Comparison of ENCODE assay signal across 12 cellular contexts in the genomic region with DNA sequence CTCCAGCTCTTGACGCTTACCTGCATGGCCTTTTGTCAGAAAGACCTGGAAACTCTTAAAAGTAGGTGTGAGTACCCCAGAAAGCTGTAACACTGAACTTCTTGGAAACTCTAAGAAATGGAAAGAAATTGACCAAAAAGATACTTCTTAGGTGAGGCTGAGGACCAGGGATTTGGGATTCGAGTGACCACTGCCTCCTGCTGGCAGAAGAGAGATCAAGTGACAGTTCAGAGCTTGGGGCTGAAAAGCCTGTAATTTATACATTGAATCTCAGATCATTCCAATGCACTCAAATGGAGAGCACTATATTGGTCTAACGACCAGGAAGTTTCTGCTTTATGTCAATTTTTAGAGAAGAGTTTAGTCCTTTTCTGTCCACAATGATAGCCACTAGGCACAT.
A peak's percentile ranks its signal among the peaks of the same experiment; 100 is the strongest.
DNase-seq lines count a peak whose midpoint lies in the region; ATAC-seq and TF ChIP-seq lines count a peak whose summit lies in the region.
"Had no signal": no experiment of that assay in that cellular context is flagged by ENCODE, and none has a peak within 500 bp of the region (broad histone marks: within the 10 kb centered on the region; RNA-seq: fewer than 3 reads in every experiment).

No MANE protein-coding gene starts in this region.

- ATAC-seq in HG03175 (IDR thresholded peaks at IDR 0.05; ENCODE audit: unreplicated experiment) (no peak), GM18517 (IDR thresholded peaks at IDR 0.05; ENCODE audit: unreplicated experiment) (no peak), GM21786 (IDR thresholded peaks at IDR 0.05; ENCODE audit: unreplicated experiment) (no peak)
- ATAC-seq: body of pancreas, left cardiac atrium had no signal

- H3K9me3 ChIP-seq in iPS DF 6.9 (ENCODE audit: control insufficient read depth, insufficient read depth, low read length): no peaks in the 10 kb centered on the region
- H3K9me3 ChIP-seq: body of pancreas had no signal

- H3K27me3 ChIP-seq in iPS DF 6.9 (ENCODE audit: control insufficient read depth, insufficient read depth, low read length): no peaks in the 10 kb centered on the region
- H3K27me3 ChIP-seq: body of pancreas had no signal

- WGBS in iPS DF 6.9 (ENCODE audit: insufficient coverage, insufficient read length): no CpG with 5 or more reads among the region's 3 CpGs
- WGBS in lower leg skin, 2 donors: 65 to 66% methylated on average over 3 of the region's 3 CpGs

- no peaks in the 10 kb centered on the region for H3K36me3 ChIP-seq in iPS DF 6.9 (ENCODE audit: control insufficient read depth, insufficient read depth, low read length)

- H3K4me3 ChIP-seq in iPS DF 6.9 (ENCODE audit: low read length) (no peak overlapping the region), lower leg skin (ENCODE audit: low read depth, poor library complexity, severe bottlenecking) (no peak overlapping the region)
- H3K4me3 ChIP-seq: body of pancreas had no signal

- TF ChIP-seq POLR2A in lower leg skin (IDR thresholded peaks at IDR 0.05): no peak

- peak; percentile 19 for DNase-seq in AG08396 (ENCODE audit: low spot score)
- peak; percentile 10 for DNase-seq in H4 (ENCODE audit: low spot score)
- DNase-seq in amniotic epithelial cell (ENCODE audit: low read depth): peak; percentile 10
- DNase-seq in iPS DF 6.9 (ENCODE audit: low read depth, low spot score): peak; percentile 29
- DNase-seq in lower leg skin (ENCODE audit: low spot score in 2 of 2): no peak
- DNase-seq: activated CD4-positive, alpha-beta T cell treated with anti-CD3 and anti-CD28 coated beads for 1 hour; body of pancreas; Calu3; left cardiac atrium had no signal

- intact Hi-C loops in lower leg skin (cut with DNase I; ENCODE audit: low total_unique reads): no loop called here

- H3K27ac ChIP-seq in iPS DF 6.9 (ENCODE audit: low read length): no peak overlapping the region
- H3K27ac ChIP-seq: body of pancreas had no signal

- no peak for TF ChIP-seq CTCF in lower leg skin (IDR thresholded peaks at IDR 0.05)

- no peaks in the 10 kb centered on the region for H3K4me1 ChIP-seq in iPS DF 6.9 (ENCODE audit: control insufficient read depth, insufficient read depth, low read length)
- H3K4me1 ChIP-seq: body of pancreas had no signal

Comparison
In these comparisons a context has a peak if more than half of its experiments do, and no peak if none do; other contexts are left out.
1. DNase-seq: peak in AG08396 (single experiment), H4 (single experiment), amniotic epithelial cell (single experiment) and iPS DF 6.9 (single experiment); none in lower leg skin (0 of 2).